In the genomic region with DNA sequence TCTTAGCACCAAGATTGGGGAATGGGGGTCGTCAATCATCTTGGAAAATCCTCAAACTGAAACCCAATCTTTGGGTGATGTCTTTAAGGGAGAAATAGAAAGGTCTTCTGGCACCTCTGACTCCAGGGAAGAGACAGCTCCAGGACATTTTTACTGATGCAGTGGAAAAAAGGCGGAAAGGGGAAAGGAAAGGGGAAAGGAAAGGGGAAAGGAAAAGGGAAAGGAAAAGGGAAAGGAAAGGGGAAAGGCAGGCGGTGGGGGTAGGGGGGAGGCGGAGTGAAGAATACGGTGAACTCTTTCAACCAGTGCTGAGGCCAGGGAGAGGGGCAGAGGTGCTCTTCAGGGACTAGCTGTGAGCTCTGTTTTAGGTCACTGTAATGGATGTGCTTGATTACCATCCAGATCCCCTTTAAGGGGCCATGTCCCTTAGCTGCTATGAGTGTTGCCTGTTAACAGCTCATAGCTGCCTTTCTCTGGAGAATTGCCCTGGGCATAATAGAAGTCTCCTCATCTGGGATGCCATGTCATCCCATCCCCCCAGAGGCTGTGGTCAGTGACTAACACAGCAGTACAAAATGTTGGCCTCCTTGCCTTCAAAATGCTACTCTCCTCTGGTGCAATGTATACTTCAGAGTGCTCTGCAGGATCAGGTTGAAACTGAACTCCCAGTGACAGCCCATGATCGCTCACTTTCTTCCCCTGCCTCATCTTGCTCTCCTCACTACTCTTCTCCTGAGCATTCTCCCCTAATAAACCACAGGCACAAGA, we compare ENCODE assay signal across 9 cellular contexts.
DNase-seq lines count a peak whose midpoint lies in the region; ATAC-seq, FAIRE-seq and TF ChIP-seq lines count a peak whose summit lies in the region.
"Had no signal": no experiment of that assay in that cellular context is flagged by ENCODE, and none has a peak within 500 bp of the region (broad histone marks: within the 10 kb centered on the region; RNA-seq: fewer than 3 reads in every experiment).

No MANE protein-coding gene starts in this region.

- H3K4me1 ChIP-seq in A549 (peaks cover 8% of the 10 kb centered on the region; the same call in 1 of the 3 replicates), SK-N-SH (ENCODE audit: control insufficient read depth in 1 of 2, insufficient read depth in 2 of 2, low read depth in 1 of 2, low read length in 1 of 2) (peaks cover 0 to 4% of the 10 kb centered on the region in 2 experiments; a peak in 1 of 4 replicates), foreskin keratinocyte (peaks cover 9% of the 10 kb centered on the region)

- no peaks in the 10 kb centered on the region for H3K79me2 ChIP-seq in SK-N-SH (ENCODE audit: insufficient read depth)

- CTCF ChIA-PET in A549 (lab: Yijun Ruan, JAX) (interaction anchor here (0.7 kb wide), 1 partner anchor 16 kb away, joined by 5 read pairs; no protein-coding TSS in a partner anchor), SK-N-SH (lab: Yijun Ruan, JAX) (no interaction called here)

- H3K4me2 ChIP-seq in A549, result peak overlapping the region; percentile 36; the same call in 1 of the 3 replicates
- peak overlapping the region; percentile 56 for H3K4me2 ChIP-seq in SK-N-SH

- POLR2A ChIA-PET in A549 (lab: Yijun Ruan, JAX) (no interaction called here), SK-N-SH (lab: Yijun Ruan, JAX) (no interaction called here)

- no peak overlapping the region for H3K4me3 ChIP-seq in A549
- H3K4me3 ChIP-seq in SK-N-SH (ENCODE audit: low read depth in 2 of 2, low read length in 1 of 2), result no peak overlapping the region

- H4K20me1 ChIP-seq in SK-N-SH (ENCODE audit: insufficient read depth), result no peaks in the 10 kb centered on the region

- ATAC-seq in A549 (no peak; a peak in 1 of 6 replicates), foreskin keratinocyte (peak; percentile 93), HG03565 (IDR thresholded peaks at IDR 0.05; ENCODE audit: unreplicated experiment) (no peak), GM18498 (IDR thresholded peaks at IDR 0.05; ENCODE audit: unreplicated experiment) (no peak)

- H3K27me3 ChIP-seq in SK-N-SH (ENCODE audit: insufficient read depth) (no peaks in the 10 kb centered on the region), foreskin keratinocyte (no peaks in the 10 kb centered on the region)

- H3K9me3 ChIP-seq in A549 (no peaks in the 10 kb centered on the region), SK-N-SH (no peaks in the 10 kb centered on the region)

- no peak for TF ChIP-seq EP300 in A549 (IDR thresholded peaks at IDR 0.05)
- peak in 1 of 2 experiments; percentile 62; a peak in 1 of 4 replicates for TF ChIP-seq EP300 in SK-N-SH (IDR thresholded peaks at IDR 0.05; ENCODE audit: borderline replicate concordance in 1 of 2, low read depth in 1 of 2, low read length in 1 of 2)

- WGBS in A549 (ENCODE audit: missing lambda C conversion rate), result 63% methylated on average over 5 of the region's 6 CpGs
- WGBS in SK-N-SH (ENCODE audit: low lambda C conversion rate), result 51% methylated on average over 6 of the region's 6 CpGs

- TF ChIP-seq RAD21 in A549 (conservative IDR thresholded peaks at IDR 0.05 in 1 of 2, IDR thresholded peaks at IDR 0.05 in 1 of 2) (no peak), SK-N-SH (IDR thresholded peaks at IDR 0.05; ENCODE audit: low read length) (no peak)

- H3K9me2 ChIP-seq in SK-N-SH, result no peaks in the 10 kb centered on the region

- H3K9ac ChIP-seq in SK-N-SH, result no peak overlapping the region

- H2AFZ ChIP-seq in SK-N-SH (ENCODE audit: low read depth), result peak overlapping the region; percentile 90

- DNase-seq in A549 (ENCODE audit: low read depth in 1 of 2, low spot score in 1 of 2) (peak in 1 of 2 experiments; percentile 3), H4 (ENCODE audit: low spot score) (peak; percentile 79), SK-N-SH (no peak), foreskin keratinocyte (peak; percentile 70 to 86), NCI-H2029 (lab: John Stamatoyannopoulos, UW) (no peak), GM13977 (ENCODE audit: low spot score) (no peak)

- peak overlapping the region in 1 of 2 experiments; percentile 41; a peak in 1 of 6 replicates for H3K27ac ChIP-seq in A549
- H3K27ac ChIP-seq in SK-N-SH (ENCODE audit: low read depth in 2 of 2, low read length in 1 of 2), result peak overlapping the region in 1 of 2 experiments; percentile 65; a peak in 2 of 4 replicates
- H3K27ac ChIP-seq in foreskin keratinocyte, result no peak overlapping the region

- in situ Hi-C loops in GM13977 (cut with MboI; ENCODE audit: low pct_unique_long_range_greater_than_20kb, low sequenced_read_pairs, unreplicated experiment), result loop anchor here (25.0 kb wide), 1 partner anchor 490 kb away; no protein-coding TSS in a partner anchor

- TF ChIP-seq CTCF in A549 (IDR thresholded peaks at IDR 0.05), result no peak
- TF ChIP-seq CTCF in SK-N-SH (IDR thresholded peaks at IDR 0.05), result no peak
- TF ChIP-seq CTCF in foreskin keratinocyte (conservative IDR thresholded peaks at IDR 0.05), result no peak
- no peak for TF ChIP-seq CTCF in GM13977 (IDR thresholded peaks at IDR 0.05; ENCODE audit: extremely low read depth, insufficient read depth, missing control alignments)

- no peaks in the 10 kb centered on the region for H3K36me3 ChIP-seq in SK-N-SH (replicated peaks in 1 of 2; ENCODE audit: control insufficient read depth in 1 of 2, insufficient read depth in 2 of 2, low read length in 1 of 2)

- TF ChIP-seq POLR2A in A549 (IDR thresholded peaks at IDR 0.05; ENCODE audit: low read length), result no peak

- H3F3A ChIP-seq in SK-N-SH (replicated peaks; ENCODE audit: insufficient read depth), result peaks cover 5% of the 10 kb centered on the region

- no peak for FAIRE-seq in A549 (lab: Jason Lieb, UNC)
- FAIRE-seq: endometrium had no signal

TF ChIP-seq in A549, 52 proteins besides CTCF, POLR2A, EP300 and RAD21 (continues in another document):
- TF ChIP-seq POLR2AphosphoS2 (conservative IDR thresholded peaks at IDR 0.05; ENCODE audit: low read length) (no peak), HOXB5 (CRISPR knock-in tag; IDR thresholded peaks at IDR 0.05) (no peak), MAZ (IDR thresholded peaks at IDR 0.05; ENCODE audit: borderline replicate concordance, low read depth, low read length) (no peak), GATA3 (IDR thresholded peaks at IDR 0.05; ENCODE audit: borderline replicate concordance) (no peak), RNF2 (IDR thresholded peaks at IDR 0.05; ENCODE audit: borderline replicate concordance, low read depth) (no peak), SMC3 (IDR thresholded peaks at IDR 0.05) (no peak), HEYL (CRISPR knock-in tag; IDR thresholded peaks at IDR 0.05) (no peak), PHF8 (IDR thresholded peaks at IDR 0.05; ENCODE audit: borderline replicate concordance, low read depth) (no peak), KDM5A (IDR thresholded peaks at IDR 0.05) (no peak), HOXA7 (CRISPR knock-in tag; IDR thresholded peaks at IDR 0.05) (no peak), MAFK (IDR thresholded peaks at IDR 0.05; ENCODE audit: partially characterized antibody) (no peak), RARB (CRISPR knock-in tag; IDR thresholded peaks at IDR 0.05) (no peak), CBX2 (IDR thresholded peaks at IDR 0.05; ENCODE audit: borderline replicate concordance, low read depth) (no peak)
- TF ChIP-seq, protein P1, sequence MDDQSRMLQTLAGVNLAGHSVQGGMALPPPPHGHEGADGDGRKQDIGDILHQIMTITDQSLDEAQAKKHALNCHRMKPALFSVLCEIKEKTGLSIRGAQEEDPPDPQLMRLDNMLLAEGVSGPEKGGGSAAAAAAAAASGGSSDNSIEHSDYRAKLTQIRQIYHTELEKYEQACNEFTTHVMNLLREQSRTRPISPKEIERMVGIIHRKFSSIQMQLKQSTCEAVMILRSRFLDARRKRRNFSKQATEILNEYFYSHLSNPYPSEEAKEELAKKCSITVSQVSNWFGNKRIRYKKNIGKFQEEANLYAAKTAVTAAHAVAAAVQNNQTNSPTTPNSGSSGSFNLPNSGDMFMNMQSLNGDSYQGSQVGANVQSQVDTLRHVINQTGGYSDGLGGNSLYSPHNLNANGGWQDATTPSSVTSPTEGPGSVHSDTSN (IDR thresholded peaks at IDR 0.05), result no peak
- TF ChIP-seq, protein P2, sequence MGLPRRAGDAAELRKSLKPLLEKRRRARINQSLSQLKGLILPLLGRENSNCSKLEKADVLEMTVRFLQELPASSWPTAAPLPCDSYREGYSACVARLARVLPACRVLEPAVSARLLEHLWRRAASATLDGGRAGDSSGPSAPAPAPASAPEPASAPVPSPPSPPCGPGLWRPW (IDR thresholded peaks at IDR 0.05), result no peak

TF ChIP-seq in SK-N-SH, 30 proteins besides CTCF, POLR2A, EP300 and RAD21 (continues in another document):
- no peak for TF ChIP-seq IRF3 (IDR thresholded peaks at IDR 0.05; ENCODE audit: low read depth, low read length)
- TF ChIP-seq NFIC (IDR thresholded peaks at IDR 0.05; ENCODE audit: borderline replicate concordance), result peak; percentile 53
- TF ChIP-seq RFX5 (IDR thresholded peaks at IDR 0.05; ENCODE audit: low read length), result no peak
- TF ChIP-seq TAF1 (IDR thresholded peaks at IDR 0.05; ENCODE audit: borderline replicate concordance, low read depth, low read length), result 0 out of 2 replicates have a peak, but pooled peaks have one; percentile 19
- TF ChIP-seq SMC3 (IDR thresholded peaks at IDR 0.05; ENCODE audit: low read depth, low read length), result no peak
- no peak for TF ChIP-seq SIN3A (IDR thresholded peaks at IDR 0.05; ENCODE audit: borderline replicate concordance, low read depth, low read length)
- TF ChIP-seq FOXJ3 (CRISPR knock-in tag; IDR thresholded peaks at IDR 0.05), result no peak
- peak; percentile 52; the same call in 1 of the 2 replicates for TF ChIP-seq YY1 (IDR thresholded peaks at IDR 0.05; ENCODE audit: low read depth)
- peak; percentile 51; the same call in 1 of the 2 replicates for TF ChIP-seq FOSL2 (IDR thresholded peaks at IDR 0.05; ENCODE audit: borderline replicate concordance, low read depth)
- TF ChIP-seq TCF12 (IDR thresholded peaks at IDR 0.05), result peak; percentile 55
- TF ChIP-seq, protein P3, sequence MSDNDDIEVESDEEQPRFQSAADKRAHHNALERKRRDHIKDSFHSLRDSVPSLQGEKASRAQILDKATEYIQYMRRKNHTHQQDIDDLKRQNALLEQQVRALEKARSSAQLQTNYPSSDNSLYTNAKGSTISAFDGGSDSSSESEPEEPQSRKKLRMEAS (IDR thresholded peaks at IDR 0.05; ENCODE audit: low read depth), result 0 out of 2 replicates have a peak, but pooled peaks have one; percentile 24
- TF ChIP-seq JUND (IDR thresholded peaks at IDR 0.05), result peak; percentile 49; the same call in 1 of the 2 replicates

Comparison
In these comparisons a context has a peak if more than half of its experiments do, and no peak if none do; other contexts are left out.
1. DNase-seq: peak in H4 (single experiment) and foreskin keratinocyte (2 of 2); none in SK-N-SH (single experiment), NCI-H2029 (single experiment) and GM13977 (single experiment).